ENCODE assay signal across 20 cellular contexts in the genomic region with DNA sequence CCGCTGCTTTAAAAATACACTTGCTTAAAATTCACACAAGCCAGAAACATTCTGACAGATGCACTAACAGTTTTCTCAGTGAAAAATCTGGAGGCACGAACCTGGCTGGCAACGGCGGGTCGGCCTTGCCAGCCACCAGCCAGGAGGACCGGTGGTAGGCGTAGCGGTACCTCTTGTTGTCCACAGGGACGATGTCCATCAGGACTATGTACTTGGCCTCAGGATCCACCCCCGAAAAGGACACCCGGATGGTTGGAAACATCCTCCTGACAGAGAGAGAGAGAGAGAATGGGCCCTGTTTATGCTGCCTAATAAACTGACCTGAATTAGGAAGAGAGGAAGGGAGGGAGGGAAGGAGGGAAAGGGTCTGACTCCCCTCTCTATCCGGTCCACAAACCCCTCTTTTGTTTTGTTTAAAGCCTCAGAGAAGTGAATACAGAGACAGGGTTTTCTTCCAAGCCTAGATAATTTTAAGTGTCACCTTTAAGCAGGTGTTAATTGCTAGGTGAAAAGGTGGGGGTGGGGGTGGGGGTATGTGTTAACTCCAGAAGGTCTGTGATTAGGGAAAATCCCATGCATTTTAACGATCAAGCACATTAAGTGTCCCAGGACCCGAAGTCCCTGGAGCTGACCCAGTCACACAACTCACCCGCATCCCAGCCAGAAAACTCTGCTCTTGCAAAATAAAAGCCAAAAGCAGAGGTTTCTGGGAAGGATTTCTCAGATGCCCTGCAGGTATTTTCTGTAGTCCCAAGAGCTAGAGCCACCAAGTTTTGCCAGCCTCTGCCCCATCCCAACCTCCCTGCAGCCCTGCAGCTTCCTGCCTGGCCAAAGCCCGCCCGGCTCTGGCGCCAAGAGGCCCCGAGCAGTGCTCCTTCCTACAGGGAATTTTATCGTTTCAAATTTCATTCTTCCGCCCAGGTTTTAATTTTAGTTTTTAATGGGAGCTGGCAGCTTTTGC. TPM values are rescaled to one million over a fixed set of nuclear protein-coding genes. Genes with fewer than 3 reads are reported as not detected.
DNase-seq lines count a peak whose midpoint lies in the region; ATAC-seq and TF ChIP-seq lines count a peak whose summit lies in the region.
"Had no signal": no experiment of that assay in that cellular context is flagged by ENCODE, and none has a peak within 500 bp of the region (broad histone marks: within the 10 kb centered on the region; RNA-seq: fewer than 3 reads in every experiment).

No MANE protein-coding gene starts in this region.

- no peak overlapping the region for H3K27ac ChIP-seq in GM23338 (ENCODE audit: low read depth)
- H3K27ac ChIP-seq in PC-9, result no peak overlapping the region
- peak overlapping the region; percentile 92 for H3K27ac ChIP-seq in left ventricle myocardium inferior (replicated peaks)
- H3K27ac ChIP-seq: testis had no signal

- H3K4me1 Mint-ChIP-seq in GM23338 (peaks cover 28% of the 10 kb centered on the region), nephron progenitor cell (peaks cover 13% of the 10 kb centered on the region)
- H3K4me1 Mint-ChIP-seq: central memory CD8-positive, alpha-beta T cell had no signal

- no peak for TF ChIP-seq CTCF in GM23338 (conservative IDR thresholded peaks at IDR 0.05; ENCODE audit: low read depth in 2 of 2)
- no peak for TF ChIP-seq CTCF in PC-9 (conservative IDR thresholded peaks at IDR 0.05)
- TF ChIP-seq CTCF in left ventricle myocardium inferior (IDR thresholded peaks at IDR 0.05; ENCODE audit: borderline replicate concordance), result no peak
- no peak for TF ChIP-seq CTCF in nephron progenitor cell (IDR thresholded peaks at IDR 0.05)
- no peak for TF ChIP-seq CTCF in mucosa of descending colon (IDR thresholded peaks at IDR 0.05)

- POLR2A ChIA-PET in PC-9 (lab: Charles Lee; ENCODE audit: unreplicated experiment), result no interaction called here

- H2AFZ ChIP-seq in GM23338, result peak overlapping the region; percentile 79
- peak overlapping the region; percentile 77 for H2AFZ ChIP-seq in PC-9

- H3K27me3 ChIP-seq in GM23338 (ENCODE audit: insufficient read depth), result peaks cover 91% of the 10 kb centered on the region
- H3K27me3 ChIP-seq in PC-9 (ENCODE audit: insufficient read depth, low read depth), result no peaks in the 10 kb centered on the region
- H3K27me3 ChIP-seq in left ventricle myocardium inferior (ENCODE audit: low read depth), result peaks cover 67% of the 10 kb centered on the region
- H3K27me3 ChIP-seq: testis had no signal

- H3K4me3 Mint-ChIP-seq in GM23338 (peak overlapping the region; percentile 81), nephron progenitor cell (peak overlapping the region; percentile 52)
- H3K4me3 Mint-ChIP-seq: central memory CD8-positive, alpha-beta T cell; IgD-negative memory B cell had no signal

- H3K36me3 ChIP-seq in GM23338 (ENCODE audit: insufficient read depth), result no peaks in the 10 kb centered on the region
- no peaks in the 10 kb centered on the region for H3K36me3 ChIP-seq in PC-9 (ENCODE audit: low read depth)
- H3K36me3 ChIP-seq in left ventricle myocardium inferior, result peaks cover 30% of the 10 kb centered on the region
- H3K36me3 ChIP-seq in mucosa of descending colon (ENCODE audit: low read depth), result no peaks in the 10 kb centered on the region

- H3K4me3 ChIP-seq in GM23338 (peak overlapping the region; percentile 57), PC-9 (peak overlapping the region; percentile 52), left ventricle myocardium inferior (peak overlapping the region; percentile 73), mucosa of descending colon (no peak overlapping the region)
- H3K4me3 ChIP-seq: testis had no signal

- 0 out of 2 replicates have a peak, but pooled peaks cover 3% of the 10 kb centered on the region for H3F3A ChIP-seq in GM23338 (replicated peaks; ENCODE audit: low read depth)
- H3F3A ChIP-seq in PC-9 (ENCODE audit: insufficient read depth, low read depth), result no peaks in the 10 kb centered on the region

- no peaks in the 10 kb centered on the region; the same call in 1 of the 2 replicates for H4K20me1 ChIP-seq in GM23338 (replicated peaks; ENCODE audit: insufficient read depth)
- no peaks in the 10 kb centered on the region for H4K20me1 ChIP-seq in PC-9 (ENCODE audit: insufficient read depth)

- no peaks in the 10 kb centered on the region for H3K9me2 ChIP-seq in GM23338 (ENCODE audit: insufficient read depth)
- H3K9me2 ChIP-seq in PC-9 (ENCODE audit: insufficient read depth), result no peaks in the 10 kb centered on the region

- H3K36me3 Mint-ChIP-seq in GM23338 (ENCODE audit: low read depth), result no peaks in the 10 kb centered on the region
- H3K36me3 Mint-ChIP-seq in nephron progenitor cell (ENCODE audit: low read depth), result no peaks in the 10 kb centered on the region
- H3K36me3 Mint-ChIP-seq: IgD-negative memory B cell had no signal

- H3K9me3 Mint-ChIP-seq in GM23338 (no peaks in the 10 kb centered on the region; the same call in 2 of the 3 replicates), nephron progenitor cell (no peaks in the 10 kb centered on the region)
- H3K9me3 Mint-ChIP-seq: activated T-helper 2 cell treated with anti-CD3 and anti-CD28 coated beads, Interferon-gamma antibody, Interleukin-2, Interleukin-4, amounts not matched to agents 10 μg/mL and 5 μg/mL and 100 μg/mL, durations not matched to agents 14 hours and 24 hours and 36 hours; central memory CD8-positive, alpha-beta T cell had no signal

- H3K4me2 ChIP-seq in GM23338, result peak overlapping the region; percentile 83
- H3K4me2 ChIP-seq in PC-9, result peak overlapping the region; percentile 72

- H3K9me3 ChIP-seq in PC-9 (ENCODE audit: insufficient read depth, low read depth) (no peaks in the 10 kb centered on the region), left ventricle myocardium inferior (replicated peaks) (no peaks in the 10 kb centered on the region), mucosa of descending colon (no peaks in the 10 kb centered on the region)
- H3K9me3 ChIP-seq: testis had no signal

- H3K4me1 ChIP-seq in GM23338 (ENCODE audit: insufficient read depth) (peaks cover 47% of the 10 kb centered on the region), PC-9 (replicated peaks; ENCODE audit: insufficient read depth) (peaks cover 20% of the 10 kb centered on the region), left ventricle myocardium inferior (peaks cover 83% of the 10 kb centered on the region), mucosa of descending colon (ENCODE audit: low read depth) (peaks cover 8% of the 10 kb centered on the region)
- H3K4me1 ChIP-seq: testis had no signal

- DNase-seq in GM23338 (ENCODE audit: low spot score), result peak; percentile 63
- DNase-seq in PC-9, result peak in 1 of 2 experiments; percentile 31
- no peak for DNase-seq in left ventricle myocardium inferior
- peak; percentile 27 for DNase-seq in nephron progenitor cell
- no peak for DNase-seq in mucosa of descending colon
- no peak for DNase-seq in NCI-H2196 treated with DMSO at 0.1 percent for 48 hours (lab: John Stamatoyannopoulos, UW; ENCODE audit: unreplicated experiment)
- DNase-seq in GDM1 (lab: John Stamatoyannopoulos, UW), result no peak
- no peak for DNase-seq in NCI-H82 treated with DMSO at 0.1 percent for 48 hours (lab: John Stamatoyannopoulos, UW; ENCODE audit: unreplicated experiment)
- DNase-seq: activated CD4-positive, CD25-positive, alpha-beta regulatory T cell; activated CD8-positive, alpha-beta memory T cell treated with anti-CD3 and anti-CD28 coated beads for 24 hours; AML-193; Calu3; foreskin melanocyte; stimulated activated CD4-positive, alpha-beta T cell treated with anti-CD3 and anti-CD28 coated beads, Interleukin-4, amount 100 ng/mL, for 24 hours; testis had no signal

- no TSS peak for BruUV-seq in PC-9 (replicated peaks; lab: Mats Ljungman, UMichigan)

- peak; percentile 58 for ATAC-seq in GM23338
- no peak for ATAC-seq in mucosa of descending colon

- CTCF ChIA-PET in PC-9 (lab: Charles Lee), result interaction anchor here (0.7 kb wide), 1 partner anchor 629 kb away, joined by 3 read pairs; no protein-coding TSS in a partner anchor

- H3K79me2 ChIP-seq in GM23338 (replicated peaks; ENCODE audit: insufficient read depth), result no peaks in the 10 kb centered on the region
- no peaks in the 10 kb centered on the region for H3K79me2 ChIP-seq in PC-9 (ENCODE audit: low read depth)

- intact Hi-C loops in PC-9 (cut with micrococcal nuclease; ENCODE audit: unreplicated experiment), result loop anchor here (10.0 kb wide), 1 partner anchor 54 kb away; no protein-coding TSS in a partner anchor
- intact Hi-C loops in left ventricle myocardium inferior (cut with micrococcal nuclease), result no loop called here
- intact Hi-C loops in mucosa of descending colon (cut with DNase I, micrococcal nuclease), result no loop called here

- H3K27ac Mint-ChIP-seq in GM23338, result no peak overlapping the region
- H3K27ac Mint-ChIP-seq in nephron progenitor cell, result no peak overlapping the region
- H3K27ac Mint-ChIP-seq: activated T-helper 2 cell treated with anti-CD3 and anti-CD28 coated beads, Interferon-gamma antibody, Interleukin-2, Interleukin-4, amounts not matched to agents 10 μg/mL and 5 μg/mL and 100 μg/mL, durations not matched to agents 14 hours and 24 hours and 36 hours; IgD-negative memory B cell had no signal

- H3K27me3 Mint-ChIP-seq in GM23338 (ENCODE audit: insufficient read depth, low read depth, poor library complexity) (peaks cover 65% of the 10 kb centered on the region), nephron progenitor cell (ENCODE audit: low read depth, poor library complexity) (peaks cover 96% of the 10 kb centered on the region)

TF ChIP-seq in GM23338, 12 proteins besides CTCF, POLR2A, EP300 and RAD21 (continues in another document):
- peak; percentile 48 for TF ChIP-seq EZH2 (IDR thresholded peaks at IDR 0.05; ENCODE audit: low read depth, unreplicated experiment)

RNA-seq across cellular contexts. Expression of gene TBX20, which starts 5.0 kb away (rescaled TPM):
- total RNA-seq in GM23338 (2014; rRNA removed; shearing (Covaris generic)), result 0.12 and 0.69 TPM in 2 replicates
- polyA plus RNA-seq in GM23338 (2016; fragmentation: Nextera tagmentation; extraction: Ambion mirVana), result not detected in 2 replicates
- total RNA-seq in PC-9 (2021) (1.1 and 1.7 TPM in 2 replicates), left ventricle myocardium inferior (83.9 TPM), mucosa of descending colon (under 1 TPM in 1 of 3 donors, not detected in 2; 0.46 TPM)
- total RNA-seq: osteocyte had no signal
- polyA plus RNA-seq: adipose tissue, IgD-negative memory B cell had no signal

Comparison
In these comparisons a context has a peak if more than half of its experiments do, and no peak if none do; other contexts are left out.
1. DNase-seq: peak in GM23338 (single experiment) and nephron progenitor cell (single experiment); none in left ventricle myocardium inferior (single experiment), mucosa of descending colon (0 of 3), NCI-H2196 treated with DMSO at 0.1 percent for 48 hours (single experiment), GDM1 (single experiment) and NCI-H82 treated with DMSO at 0.1 percent for 48 hours (single experiment).
2. RNA of gene TBX20, which starts 5.0 kb away (total RNA-seq): 83.9 TPM in left ventricle myocardium inferior (single experiment); 1.1 to 1.7 TPM in PC-9, 0.12 to 0.69 TPM in GM23338 and 0.46 TPM in mucosa of descending colon; every median in the first group is over 10 times any median in the second.